In the genomic region with DNA sequence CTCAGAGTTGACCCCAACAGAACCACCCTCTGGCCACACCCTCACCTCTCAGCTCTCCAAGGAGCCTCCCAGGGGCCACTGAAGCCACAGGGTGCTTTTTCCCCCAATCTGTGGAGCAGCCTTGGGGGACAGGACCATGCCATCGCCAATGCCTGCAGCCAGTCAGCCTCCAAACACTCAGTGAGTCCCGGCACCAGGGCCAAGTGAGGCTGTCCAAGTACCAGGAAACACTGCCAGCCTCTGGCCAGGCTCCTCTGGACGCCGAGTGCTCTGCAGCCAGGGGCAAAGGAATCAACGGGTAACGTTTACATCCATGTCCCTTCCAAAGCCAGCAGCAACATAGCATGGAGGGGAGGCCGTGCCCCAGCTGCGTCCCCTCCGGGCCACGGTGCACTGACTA, we compare ENCODE assay signal across 30 cellular contexts. TPM values are rescaled to one million over a fixed set of nuclear protein-coding genes. Genes with fewer than 3 reads are reported as not detected.
"Had no signal": no experiment of that assay in that cellular context is flagged by ENCODE, and none has a peak within 500 bp of the region (broad histone marks: within the 10 kb centered on the region; RNA-seq: fewer than 3 reads in every experiment).

No MANE protein-coding gene starts in this region.

- DNase-seq: dermis blood vessel endothelial cell; effector memory CD4-positive, alpha-beta T cell; foreskin keratinocyte; heart left ventricle; left cardiac atrium; left lung; mesendoderm; naive thymus-derived CD8-positive, alpha-beta T cell; stimulated activated CD4-positive, alpha-beta T cell treated with anti-CD3 and anti-CD28 coated beads, Interleukin-12 subunit alpha, Interleukin-12 subunit beta, amount 100 ng/mL, for 4 hours; stimulated activated CD4-positive, alpha-beta T cell treated with anti-CD3 and anti-CD28 coated beads, Interleukin-2, amount 100 ng/mL, for 24 hours; stimulated activated CD4-positive, alpha-beta T cell treated with anti-CD3 and anti-CD28 coated beads, Interleukin-4, amount 100 ng/mL, for 24 hours; stimulated activated naive CD8-positive, alpha-beta T cell treated with anti-CD3 and anti-CD28 coated beads, Interleukin-15, Interleukin-2, amounts not matched to agents 100 U/mL and 50 U/mL, for 24 hours; testis; upper lobe of left lung had no signal

- ATAC-seq: foreskin keratinocyte; gastroesophageal sphincter; heart left ventricle; left cardiac atrium; left lung; naive thymus-derived CD8-positive, alpha-beta T cell; sciatic nerve; stimulated activated effector memory CD8-positive, alpha-beta T cell treated with anti-CD3 and anti-CD28 coated beads, Interleukin-12 subunit alpha, Interleukin-12 subunit beta, amount 100 ng/mL, for 72 hours; stimulated activated naive CD8-positive, alpha-beta T cell treated with anti-CD3 and anti-CD28 coated beads, Interleukin-15, Interleukin-2, amounts not matched to agents 100 U/mL and 50 U/mL, for 24 hours had no signal

- H3K27me3 ChIP-seq: right atrium auricular region, testis had no signal

- H3K4me1 Mint-ChIP-seq: neural crest cell; stimulated activated effector memory CD8-positive, alpha-beta T cell treated with anti-CD3 and anti-CD28 coated beads, Interleukin-12 subunit alpha, Interleukin-12 subunit beta, amount 100 ng/mL, for 72 hours had no signal

- H3K27ac Mint-ChIP-seq: naive thymus-derived CD8-positive, alpha-beta T cell; stimulated activated effector memory CD8-positive, alpha-beta T cell treated with anti-CD3 and anti-CD28 coated beads, Interleukin-12 subunit alpha, Interleukin-12 subunit beta, amount 100 ng/mL, for 72 hours had no signal

- H3K9me3 Mint-ChIP-seq: naive thymus-derived CD8-positive, alpha-beta T cell; neural crest cell; stimulated activated effector memory CD8-positive, alpha-beta T cell treated with anti-CD3 and anti-CD28 coated beads, Interleukin-12 subunit alpha, Interleukin-12 subunit beta, amount 100 ng/mL, for 72 hours had no signal

- H3K4me3 Mint-ChIP-seq: naive thymus-derived CD8-positive, alpha-beta T cell; neural crest cell; stimulated activated effector memory CD8-positive, alpha-beta T cell treated with anti-CD3 and anti-CD28 coated beads, Interleukin-12 subunit alpha, Interleukin-12 subunit beta, amount 100 ng/mL, for 72 hours had no signal

- H3K36me3 ChIP-seq: esophagus muscularis mucosa, gastroesophageal sphincter, heart left ventricle, left lung, prostate gland, right atrium auricular region, tibial nerve, upper lobe of left lung had no signal

- H3K4me3 ChIP-seq: coronary artery, esophagus muscularis mucosa, gastroesophageal sphincter, heart left ventricle, hepatocyte, left lung, prostate gland, right atrium auricular region, smooth muscle cell, testis, tibial nerve, upper lobe of left lung had no signal

- H3K36me3 Mint-ChIP-seq: naive thymus-derived CD8-positive, alpha-beta T cell; stimulated activated effector memory CD8-positive, alpha-beta T cell treated with anti-CD3 and anti-CD28 coated beads, Interleukin-12 subunit alpha, Interleukin-12 subunit beta, amount 100 ng/mL, for 72 hours had no signal

RNA-seq across cellular contexts. Expression of a gene that starts 9.5 kb away (rescaled TPM):
- total RNA-seq: dermis blood vessel endothelial cell; endothelial cell of umbilical vein; epithelial cell of proximal tubule; foreskin keratinocyte; kidney epithelial cell; lung microvascular endothelial cell; myocyte; naive thymus-derived CD8-positive, alpha-beta T cell; neural crest cell had no signal
